Comparison of ENCODE assay signal across 1 cellular context in the genomic region with DNA sequence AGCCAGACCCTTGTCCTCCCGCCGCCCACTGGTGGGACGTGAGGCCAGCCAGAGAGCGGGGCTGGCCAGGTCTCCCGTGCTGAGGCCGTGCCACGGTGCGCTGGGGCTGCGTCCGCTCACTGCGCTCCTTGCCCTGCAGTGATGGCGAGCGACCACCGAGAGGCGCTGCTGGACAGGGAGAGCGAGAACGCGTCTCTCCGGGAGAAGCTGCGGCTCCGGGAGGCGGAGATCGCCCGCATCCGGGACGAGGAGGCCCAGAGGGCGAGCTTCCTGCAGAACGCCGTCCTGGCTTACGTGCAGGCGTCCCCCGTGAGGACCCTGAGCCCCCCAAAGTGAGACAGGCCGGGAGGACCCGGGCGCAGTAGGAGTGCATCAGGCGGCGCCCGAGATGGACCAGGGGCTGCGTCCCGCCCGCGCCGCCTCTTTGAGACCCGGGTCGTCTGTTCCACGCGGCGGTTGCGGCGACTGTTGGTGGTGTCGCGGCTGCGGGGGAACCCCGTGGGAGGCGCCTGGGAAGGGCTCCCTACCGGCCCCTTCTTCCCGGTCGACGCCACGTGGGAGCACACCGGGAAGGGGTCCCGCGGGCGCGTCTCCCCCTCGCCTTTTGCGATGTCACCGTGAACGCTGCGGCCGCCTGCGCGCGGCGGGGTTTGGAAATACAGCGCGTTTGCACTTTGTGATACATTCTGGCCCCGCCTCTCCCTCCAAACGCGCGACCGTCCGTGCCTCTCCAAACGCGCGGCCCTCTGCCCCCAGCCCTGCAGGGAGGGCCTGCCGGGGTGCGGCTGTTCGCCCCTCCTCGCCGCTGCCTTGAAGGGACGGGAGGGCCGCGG.
TF ChIP-seq lines count a peak whose summit lies in the region.

No MANE protein-coding gene starts in this region.

TF ChIP-seq in A549, 52 proteins besides CTCF, POLR2A, EP300 and RAD21 (continued from another document):
- TF ChIP-seq HEYL (CRISPR knock-in tag; IDR thresholded peaks at IDR 0.05) = no peak
- TF ChIP-seq ZSCAN20 (CRISPR knock-in tag; IDR thresholded peaks at IDR 0.05) = no peak
- TF ChIP-seq PHF8 (IDR thresholded peaks at IDR 0.05; ENCODE audit: borderline replicate concordance, low read depth) = no peak
- no peak for TF ChIP-seq CBX8 (IDR thresholded peaks at IDR 0.05)
- no peak for TF ChIP-seq NR3C1 (IDR thresholded peaks at IDR 0.05)
- no peak for TF ChIP-seq RCOR1 (IDR thresholded peaks at IDR 0.05; ENCODE audit: low read depth, low read length)
- TF ChIP-seq USF2 (IDR thresholded peaks at IDR 0.05) = no peak
- no peak for TF ChIP-seq ZFP36 (IDR thresholded peaks at IDR 0.05; ENCODE audit: borderline replicate concordance, partially characterized antibody)
- no peak for TF ChIP-seq FOXS1 (CRISPR knock-in tag; IDR thresholded peaks at IDR 0.05)
- peak; percentile 59 for TF ChIP-seq MAFK (IDR thresholded peaks at IDR 0.05; ENCODE audit: partially characterized antibody)
- no peak for TF ChIP-seq GATA3 (IDR thresholded peaks at IDR 0.05; ENCODE audit: borderline replicate concordance)
- TF ChIP-seq FOSL2 (IDR thresholded peaks at IDR 0.05) = no peak
- TF ChIP-seq FOSL2 (CRISPR knock-in tag; IDR thresholded peaks at IDR 0.05) = peak; percentile 3; the same call in 1 of the 2 replicates
- TF ChIP-seq HOXB13 (CRISPR knock-in tag; IDR thresholded peaks at IDR 0.05; ENCODE audit: low read depth) = no peak
- TF ChIP-seq, protein P1, sequence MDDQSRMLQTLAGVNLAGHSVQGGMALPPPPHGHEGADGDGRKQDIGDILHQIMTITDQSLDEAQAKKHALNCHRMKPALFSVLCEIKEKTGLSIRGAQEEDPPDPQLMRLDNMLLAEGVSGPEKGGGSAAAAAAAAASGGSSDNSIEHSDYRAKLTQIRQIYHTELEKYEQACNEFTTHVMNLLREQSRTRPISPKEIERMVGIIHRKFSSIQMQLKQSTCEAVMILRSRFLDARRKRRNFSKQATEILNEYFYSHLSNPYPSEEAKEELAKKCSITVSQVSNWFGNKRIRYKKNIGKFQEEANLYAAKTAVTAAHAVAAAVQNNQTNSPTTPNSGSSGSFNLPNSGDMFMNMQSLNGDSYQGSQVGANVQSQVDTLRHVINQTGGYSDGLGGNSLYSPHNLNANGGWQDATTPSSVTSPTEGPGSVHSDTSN (IDR thresholded peaks at IDR 0.05) = no peak; the same call in 1 of the 2 replicates
- peak in 1 of 2 experiments; percentile 59; a peak in 2 of 5 replicates for TF ChIP-seq JUN (IDR thresholded peaks at IDR 0.05)
- no peak for TF ChIP-seq CEBPB (IDR thresholded peaks at IDR 0.05)
- TF ChIP-seq, protein P2, sequence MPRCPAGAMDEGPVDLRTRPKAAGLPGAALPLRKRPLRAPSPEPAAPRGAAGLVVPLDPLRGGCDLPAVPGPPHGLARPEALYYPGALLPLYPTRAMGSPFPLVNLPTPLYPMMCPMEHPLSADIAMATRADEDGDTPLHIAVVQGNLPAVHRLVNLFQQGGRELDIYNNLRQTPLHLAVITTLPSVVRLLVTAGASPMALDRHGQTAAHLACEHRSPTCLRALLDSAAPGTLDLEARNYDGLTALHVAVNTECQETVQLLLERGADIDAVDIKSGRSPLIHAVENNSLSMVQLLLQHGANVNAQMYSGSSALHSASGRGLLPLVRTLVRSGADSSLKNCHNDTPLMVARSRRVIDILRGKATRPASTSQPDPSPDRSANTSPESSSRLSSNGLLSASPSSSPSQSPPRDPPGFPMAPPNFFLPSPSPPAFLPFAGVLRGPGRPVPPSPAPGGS (IDR thresholded peaks at IDR 0.05) = 0 out of 3 replicates have a peak, but pooled peaks have one; percentile 41
- TF ChIP-seq ZC3H11A (IDR thresholded peaks at IDR 0.05) = no peak
